10 cellular contexts compared by ENCODE assay signal in genomic region chr22:50444663-50445062, GRCh38. TPM values are rescaled to one million over a fixed set of nuclear protein-coding genes. Genes with fewer than 3 reads are reported as not detected.
DNase-seq lines count a peak whose midpoint lies in the region; TF ChIP-seq lines count a peak whose summit lies in the region.
"Had no signal": no experiment of that assay in that cellular context is flagged by ENCODE, and none has a peak within 500 bp of the region (broad histone marks: within the 10 kb centered on the region; RNA-seq: fewer than 3 reads in every experiment).

No MANE protein-coding gene starts in this region.

- H3K36me3 ChIP-seq in SK-N-MC (ENCODE audit: insufficient read depth, low read length): peaks cover 32% of the 10 kb centered on the region; the same call in 1 of the 2 replicates
- peaks cover 33 to 70% (median 44%) of the 10 kb centered on the region in 4 donors for H3K36me3 ChIP-seq in sigmoid colon

- no peak overlapping the region for H3K9ac ChIP-seq in SK-N-MC (ENCODE audit: insufficient read length)

- H3K27me3 ChIP-seq in sigmoid colon: no peaks in the 10 kb centered on the region

- TF ChIP-seq CTCF in sigmoid colon (IDR thresholded peaks at IDR 0.05): no peak
- no peak for TF ChIP-seq CTCF in endothelial cell (IDR thresholded peaks at IDR 0.05; ENCODE audit: unreplicated experiment)

- no peak overlapping the region for H3K27ac Mint-ChIP-seq in endothelial cell (ENCODE audit: unreplicated experiment)

- H3K9me3 ChIP-seq in SK-N-MC (ENCODE audit: low read depth, low read length): no peaks in the 10 kb centered on the region
- H3K9me3 ChIP-seq in sigmoid colon: no peaks in the 10 kb centered on the region
- H3K9me3 ChIP-seq: psoas muscle had no signal

- 67 to 83% methylated on average over 5 of the region's 5 CpGs for WGBS in sigmoid colon, 2 donors

- intact Hi-C loops in sigmoid colon (cut with DNase I): no loop called here

- no peak for TF ChIP-seq POLR2A in sigmoid colon (IDR thresholded peaks at IDR 0.05)

- H3K27ac ChIP-seq in SK-N-MC: peak overlapping the region; percentile 3; the same call in 1 of the 2 replicates
- H3K27ac ChIP-seq in sigmoid colon: peak overlapping the region in 3 of 4 donors; percentile 37 to 60 (median 46)
- H3K27ac ChIP-seq: psoas muscle had no signal

- peak; percentile 71 for DNase-seq in EL
- DNase-seq in SK-N-MC (ENCODE audit: low read depth, low spot score): no peak
- DNase-seq in fibroblast of the conjunctiva (ENCODE audit: low read depth): peak; percentile 71
- no peak for DNase-seq in sigmoid colon
- no peak for DNase-seq in activated effector memory CD4-positive, alpha-beta T cell treated with Interleukin-2 at 50 U/mL for 16 hours
- no peak for DNase-seq in hippocampal formation (lab: John Stamatoyannopoulos, UW)
- DNase-seq in endothelial cell (ENCODE audit: low spot score): no peak
- no peak for DNase-seq in OCI-M1 (lab: John Stamatoyannopoulos, UW)

- no peak for TF ChIP-seq EP300 in sigmoid colon (IDR thresholded peaks at IDR 0.05)

- H3K36me3 Mint-ChIP-seq in endothelial cell (ENCODE audit: low read depth, unreplicated experiment): peaks cover 15% of the 10 kb centered on the region

- peaks cover 0 to 15% (median 6%) of the 10 kb centered on the region in 4 donors for H3K4me1 ChIP-seq in sigmoid colon
- H3K4me1 ChIP-seq: psoas muscle had no signal

- no peak overlapping the region for H3K4me3 Mint-ChIP-seq in endothelial cell (ENCODE audit: unreplicated experiment)
- H3K4me3 Mint-ChIP-seq: brain had no signal

- H3K4me3 ChIP-seq in SK-N-MC (no peak overlapping the region), sigmoid colon (no peak overlapping the region)
- H3K4me3 ChIP-seq: psoas muscle had no signal

- no peaks in the 10 kb centered on the region for H3K9me3 Mint-ChIP-seq in endothelial cell (ENCODE audit: unreplicated experiment)
- H3K9me3 Mint-ChIP-seq: brain had no signal

- H3K4me1 Mint-ChIP-seq in endothelial cell (ENCODE audit: unreplicated experiment): peaks cover 12% of the 10 kb centered on the region
- H3K4me1 Mint-ChIP-seq: brain had no signal

- H3K27me3 Mint-ChIP-seq in endothelial cell (ENCODE audit: unreplicated experiment): peaks cover 21% of the 10 kb centered on the region
- H3K27me3 Mint-ChIP-seq: brain had no signal

RNA-seq across cellular contexts. Expression of gene SBF1, which starts 30.2 kb away (rescaled TPM):
- 10 to 100 TPM; 23.2 to 53.7 (median 32.3) TPM for total RNA-seq in sigmoid colon
- 10 to 100 TPM; 13.8 to 67.3 (median 17.3) TPM for polyA plus RNA-seq in sigmoid colon
- total RNA-seq in endothelial cell (ENCODE audit: unreplicated experiment): 76.7 TPM

RNA-seq across cellular contexts. Expression of gene ADM2, which starts 36.7 kb away (rescaled TPM):
- not detected for total RNA-seq in sigmoid colon
- polyA plus RNA-seq in sigmoid colon: 1 to 10 TPM; 1.2 to 8.6 (median 3.2) TPM
- total RNA-seq in endothelial cell (ENCODE audit: unreplicated experiment): 0.36 TPM

RNA-seq across cellular contexts. Expression of gene MIOX, which starts 42.0 kb away (rescaled TPM):
- total RNA-seq in sigmoid colon (not detected), endothelial cell (ENCODE audit: unreplicated experiment) (not detected)
- under 1 TPM in 1 of 3 donors, not detected in 2; 0.20 TPM for polyA plus RNA-seq in sigmoid colon
- total RNA-seq: psoas muscle had no signal
- polyA plus RNA-seq: psoas muscle had no signal

Comparison
In these comparisons a context has a peak if more than half of its experiments do, and no peak if none do; other contexts are left out.
1. DNase-seq: peak in EL (single experiment) and fibroblast of the conjunctiva (single experiment); none in SK-N-MC (single experiment), sigmoid colon (single experiment), activated effector memory CD4-positive, alpha-beta T cell treated with Interleukin-2 at 50 U/mL for 16 hours (single experiment), hippocampal formation (0 of 2), endothelial cell (single experiment) and OCI-M1 (single experiment).